Comparison of ENCODE assay signal across 8 cellular contexts in genomic region chr1:223142795-223143759, GRCh38. TPM values are rescaled to one million over a fixed set of nuclear protein-coding genes. Genes with fewer than 3 reads are reported as not detected.
DNase-seq lines count a peak whose midpoint lies in the region; ATAC-seq lines count a peak whose summit lies in the region.

Gene TLR5, minus strand, starts transcription at chr1:223143248. Its CDS starts 30,217 bp downstream, at chr1:223113031.

- DNase-seq in NCI-H526 treated with DMSO at 0.1 percent for 48 hours (lab: John Stamatoyannopoulos, UW) (peak; percentile 32), memory B cell (ENCODE audit: low spot score in 2 of 2) (peak; percentile 76 to 82)
- DNase-seq in activated CD4-positive, alpha-beta memory T cell treated with anti-CD3 and anti-CD28 coated beads, Interleukin-2, amount 10 ng/mL, durations not matched to agents 7 days and 5 days, result peak; percentile 89
- peak; percentile 68 for DNase-seq in stimulated activated CD8-positive, alpha-beta memory T cell treated with anti-CD3 and anti-CD28 coated beads, Interleukin-12 subunit alpha, Interleukin-12 subunit beta, amount 100 ng/mL, for 24 hours (ENCODE audit: extremely low read depth)

- peaks cover 0 to 29% (median 0%) of the 10 kb centered on the region in 11 experiments; a peak in 6 of 22 replicates for H3K36me3 ChIP-seq in BLaER1 treated with 17β-estradiol and CSF1 and Interleukin-3, amounts not matched to agents 10 nM and 100 nM
- no peaks in the 10 kb centered on the region for H3K36me3 ChIP-seq in ectodermal cell (ENCODE audit: control insufficient read depth, insufficient read depth, low read length)

- peak within 1 kb of the TSS; percentile 76 to 97 (median 85) for H3K4me2 ChIP-seq in BLaER1 treated with 17β-estradiol and CSF1 and Interleukin-3, amounts not matched to agents 10 nM and 100 nM

- POLR2A ChIA-PET in activated CD4-positive, alpha-beta memory T cell treated with anti-CD3 and anti-CD28 coated beads, Interleukin-2, amount 10 ng/mL, durations not matched to agents 7 days and 5 days (lab: Charles Lee), result interaction anchor here (1.0 to 2.2 kb wide), 3 partner anchors 9 to 87 kb away, joined by 3 to 9 read pairs (median 4); no protein-coding TSS in a partner anchor

- H3K27me3 Mint-ChIP-seq in activated CD4-positive, alpha-beta memory T cell treated with anti-CD3 and anti-CD28 coated beads, Interleukin-2, amount 10 ng/mL, durations not matched to agents 7 days and 5 days, result peaks cover 19% of the 10 kb centered on the region
- H3K27me3 Mint-ChIP-seq in memory B cell, result peaks cover 10% of the 10 kb centered on the region

- no peaks in the 10 kb centered on the region for H3K27me3 ChIP-seq in BLaER1 treated with 17β-estradiol and CSF1 and Interleukin-3, amounts not matched to agents 10 nM and 100 nM
- H3K27me3 ChIP-seq in ectodermal cell (ENCODE audit: control insufficient read depth, insufficient read depth, low read length, poor library complexity, severe bottlenecking), result no peaks in the 10 kb centered on the region

- H3K4me3 ChIP-seq in BLaER1 treated with 17β-estradiol and CSF1 and Interleukin-3, amounts not matched to agents 10 nM and 100 nM, result peak within 1 kb of the TSS; percentile 51 to 74 (median 60)
- H3K4me3 ChIP-seq in ectodermal cell (ENCODE audit: insufficient read depth, low read depth, low read length), result peak within 1 kb of the TSS; percentile 50

- H3K27ac Mint-ChIP-seq in activated CD4-positive, alpha-beta memory T cell treated with anti-CD3 and anti-CD28 coated beads, Interleukin-2, amount 10 ng/mL, durations not matched to agents 7 days and 5 days, result no peak within 1 kb of the TSS
- no peak within 1 kb of the TSS for H3K27ac Mint-ChIP-seq in memory B cell

- peaks cover 25 to 70% (median 31%) of the 10 kb centered on the region in 10 experiments for H3K4me1 ChIP-seq in BLaER1 treated with 17β-estradiol and CSF1 and Interleukin-3, amounts not matched to agents 10 nM and 100 nM
- no peaks in the 10 kb centered on the region for H3K4me1 ChIP-seq in ectodermal cell (ENCODE audit: control insufficient read depth, insufficient read depth, low read length)

- peak within 1 kb of the TSS; percentile 18 to 79 (median 62); a peak in 21 of 22 replicates for H3K9ac ChIP-seq in BLaER1 treated with 17β-estradiol and CSF1 and Interleukin-3, amounts not matched to agents 10 nM and 100 nM

- WGBS in ectodermal cell, 2 experiments, result 10% methylated on average over 65 of the region's 65 CpGs

- peaks cover 9% of the 10 kb centered on the region for H3K4me1 Mint-ChIP-seq in activated CD4-positive, alpha-beta memory T cell treated with anti-CD3 and anti-CD28 coated beads, Interleukin-2, amount 10 ng/mL, durations not matched to agents 7 days and 5 days
- peaks cover 11% of the 10 kb centered on the region for H3K4me1 Mint-ChIP-seq in memory B cell

- ATAC-seq in GM19328 (IDR thresholded peaks at IDR 0.05; ENCODE audit: unreplicated experiment) (peak; percentile 88), HG03457 (IDR thresholded peaks at IDR 0.05; ENCODE audit: unreplicated experiment) (peak; percentile 81), memory B cell (ENCODE audit: low read depth) (peak; percentile 87)

- H3K9me3 ChIP-seq in BLaER1 treated with 17β-estradiol and CSF1 and Interleukin-3, amounts not matched to agents 10 nM and 100 nM (replicated peaks in 1 of 11), result peaks cover 16 to 35% (median 23%) of the 10 kb centered on the region in 11 experiments; a peak in 21 of 22 replicates
- H3K9me3 ChIP-seq in ectodermal cell (ENCODE audit: control insufficient read depth, low read length), result no peaks in the 10 kb centered on the region

- H3K36me3 Mint-ChIP-seq in activated CD4-positive, alpha-beta memory T cell treated with anti-CD3 and anti-CD28 coated beads, Interleukin-2, amount 10 ng/mL, durations not matched to agents 7 days and 5 days (ENCODE audit: low read depth), result no peaks in the 10 kb centered on the region
- H3K36me3 Mint-ChIP-seq in memory B cell, result no peaks in the 10 kb centered on the region

- H4K20me1 ChIP-seq in BLaER1 treated with 17β-estradiol and CSF1 and Interleukin-3, amounts not matched to agents 10 nM and 100 nM, result no peaks in the 10 kb centered on the region; a peak in 1 of 22 replicates

- H3K27ac ChIP-seq in BLaER1 treated with 17β-estradiol and CSF1 and Interleukin-3, amounts not matched to agents 10 nM and 100 nM, result peak within 1 kb of the TSS in 8 of 11 experiments; percentile 6 to 66 (median 44); a peak in 12 of 22 replicates
- H3K27ac ChIP-seq in ectodermal cell (ENCODE audit: insufficient read depth, low read depth, low read length, poor library complexity, severe bottlenecking), result no peak within 1 kb of the TSS

- peak within 1 kb of the TSS; percentile 57 for H3K4me3 Mint-ChIP-seq in activated CD4-positive, alpha-beta memory T cell treated with anti-CD3 and anti-CD28 coated beads, Interleukin-2, amount 10 ng/mL, durations not matched to agents 7 days and 5 days
- peak within 1 kb of the TSS; percentile 80 for H3K4me3 Mint-ChIP-seq in memory B cell

- peaks cover 10% of the 10 kb centered on the region for H3K9me3 Mint-ChIP-seq in activated CD4-positive, alpha-beta memory T cell treated with anti-CD3 and anti-CD28 coated beads, Interleukin-2, amount 10 ng/mL, durations not matched to agents 7 days and 5 days
- peaks cover 6% of the 10 kb centered on the region for H3K9me3 Mint-ChIP-seq in memory B cell

- CTCF ChIA-PET in activated CD4-positive, alpha-beta memory T cell treated with anti-CD3 and anti-CD28 coated beads, Interleukin-2, amount 10 ng/mL, durations not matched to agents 7 days and 5 days (lab: Charles Lee), result interaction anchor here (0.6 to 2.8 kb wide), 11 partner anchors 8 to 541 kb away, joined by 3 to 33 read pairs (median 3); no protein-coding TSS in a partner anchor

RNA-seq across cellular contexts. Expression of gene TLR5, which starts in this region (rescaled TPM):
- under 1 TPM; 0.15 to 0.23 TPM for total RNA-seq in activated CD4-positive, alpha-beta memory T cell treated with anti-CD3 and anti-CD28 coated beads, Interleukin-2, amount 10 ng/mL, durations not matched to agents 7 days and 5 days
- 0.98 TPM for polyA plus RNA-seq in ectodermal cell (2013, experiment 1 of 4)
- 1.1 TPM for polyA plus RNA-seq in ectodermal cell (2013, experiment 2 of 4)
- polyA plus RNA-seq in ectodermal cell (2013, experiment 3 of 4), result 1.1 TPM
- 1.9 TPM for polyA plus RNA-seq in ectodermal cell (2013, experiment 4 of 4)

Comparison
In these comparisons a context has a peak if more than half of its experiments do, and no peak if none do; other contexts are left out.
1. Peak in DNase-seq in activated CD4-positive, alpha-beta memory T cell treated with anti-CD3 and anti-CD28 coated beads, Interleukin-2, amount 10 ng/mL, durations not matched to agents 7 days and 5 days; RNA of the gene not detected or under 1 TPM.
2. DNase-seq: peak in every context shown above with its lines; median percentile 89 in activated CD4-positive, alpha-beta memory T cell treated with anti-CD3 and anti-CD28 coated beads, Interleukin-2, amount 10 ng/mL, durations not matched to agents 7 days and 5 days; 79 in memory B cell; 68 in stimulated activated CD8-positive, alpha-beta memory T cell treated with anti-CD3 and anti-CD28 coated beads, Interleukin-12 subunit alpha, Interleukin-12 subunit beta, amount 100 ng/mL, for 24 hours; 32 in NCI-H526 treated with DMSO at 0.1 percent for 48 hours.